In the genomic region with DNA sequence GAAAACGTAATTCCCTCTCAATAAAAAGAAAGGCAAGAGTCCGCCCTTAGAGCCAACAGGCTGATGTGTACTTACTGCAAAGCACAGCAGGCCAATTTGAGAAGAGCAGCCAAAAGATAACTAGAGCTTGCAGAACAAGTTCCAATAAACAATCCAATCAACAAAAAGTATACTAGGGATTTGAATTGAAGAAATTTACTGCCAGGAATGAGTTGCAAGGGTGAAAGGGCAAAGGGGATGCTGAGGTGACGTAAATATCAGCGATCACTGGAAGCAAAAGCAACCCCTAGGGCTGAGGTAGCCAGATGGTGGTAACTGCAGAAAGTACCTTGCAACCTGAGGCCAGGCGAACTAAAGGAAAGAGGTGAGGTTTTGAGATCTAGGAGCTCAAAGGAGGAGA, we compare ENCODE assay signal across 18 cellular contexts.
"Had no signal": no experiment of that assay in that cellular context is flagged by ENCODE, and none has a peak within 500 bp of the region (broad histone marks: within the 10 kb centered on the region; RNA-seq: fewer than 3 reads in every experiment).

No MANE protein-coding gene starts in this region.

- H3K4me1 Mint-ChIP-seq: immature natural killer cell; naive thymus-derived CD8-positive, alpha-beta T cell; stimulated activated naive CD8-positive, alpha-beta T cell treated with anti-CD3 and anti-CD28 coated beads, Interleukin-15, amount 100 ng/mL, for 72 hours had no signal

- H3K9me3 ChIP-seq: neutrophil, pancreas, thyroid gland had no signal

- H3K27me3 ChIP-seq: neutrophil, pancreas, thyroid gland had no signal

- DNase-seq: cortex of kidney; effector memory CD8-positive, alpha-beta T cell; hypothalamus; immature natural killer cell; naive thymus-derived CD8-positive, alpha-beta T cell; pancreas; stimulated activated CD4-positive, alpha-beta T cell treated with anti-CD3 and anti-CD28 coated beads, Interleukin-12 subunit alpha, Interleukin-12 subunit beta, amount 100 ng/mL, for 4 hours; stimulated activated CD4-positive, alpha-beta T cell treated with anti-CD3 and anti-CD28 coated beads, Interleukin-1b, Interleukin-23, amount 100 ng/mL, for 48 hours; stimulated activated CD4-positive, alpha-beta T cell treated with anti-CD3 and anti-CD28 coated beads, Interleukin-4, amount 100 ng/mL, for 1 hour; stimulated activated CD8-positive, alpha-beta memory T cell treated with anti-CD3 and anti-CD28 coated beads, Interleukin-4, amount 100 ng/mL, for 48 hours; stimulated activated naive CD4-positive, alpha-beta T cell; stimulated activated naive CD8-positive, alpha-beta T cell treated with anti-CD3 and anti-CD28 coated beads, Interleukin-15, amount 100 ng/mL, for 72 hours; thyroid gland had no signal

- H3K36me3 Mint-ChIP-seq: naive thymus-derived CD8-positive, alpha-beta T cell; type B pancreatic cell had no signal

- H3K27ac ChIP-seq: neutrophil, pancreas, thyroid gland had no signal

- H3K9me3 Mint-ChIP-seq: type B pancreatic cell had no signal

- ATAC-seq: effector memory CD8-positive, alpha-beta T cell; naive thymus-derived CD8-positive, alpha-beta T cell; pancreas; sciatic nerve; stimulated activated naive CD8-positive, alpha-beta T cell treated with anti-CD3 and anti-CD28 coated beads, Interleukin-15, amount 100 ng/mL, for 72 hours had no signal

- H3K27me3 Mint-ChIP-seq: effector memory CD8-positive, alpha-beta T cell; stimulated activated naive CD8-positive, alpha-beta T cell treated with anti-CD3 and anti-CD28 coated beads, Interleukin-15, amount 100 ng/mL, for 72 hours; type B pancreatic cell had no signal

- H3K4me3 ChIP-seq: pancreas, smooth muscle cell, thyroid gland had no signal

- H3K27ac Mint-ChIP-seq: effector memory CD8-positive, alpha-beta T cell; immature natural killer cell; naive thymus-derived CD8-positive, alpha-beta T cell; stimulated activated naive CD8-positive, alpha-beta T cell treated with anti-CD3 and anti-CD28 coated beads, Interleukin-15, amount 100 ng/mL, for 72 hours; type B pancreatic cell had no signal

- H3K4me3 Mint-ChIP-seq: effector memory CD8-positive, alpha-beta T cell; immature natural killer cell; naive thymus-derived CD8-positive, alpha-beta T cell; neural crest cell; stimulated activated naive CD8-positive, alpha-beta T cell treated with anti-CD3 and anti-CD28 coated beads, Interleukin-15, amount 100 ng/mL, for 72 hours; type B pancreatic cell had no signal

- H3K36me3 ChIP-seq: neutrophil, pancreas, thyroid gland had no signal

- H3K4me1 ChIP-seq: pancreas, thyroid gland had no signal
